In genomic region chr17:13281626-13282025, GRCh38 we compare ENCODE assay signal across 10 cellular contexts.
"Had no signal": no experiment of that assay in that cellular context is flagged by ENCODE, and none has a peak within 500 bp of the region (broad histone marks: within the 10 kb centered on the region; RNA-seq: fewer than 3 reads in every experiment).

No MANE protein-coding gene starts in this region.

- H3K4me3 Mint-ChIP-seq: GM23338, H9, HFFc6 had no signal

- DNase-seq: GM23248, GOT3, H7, H9, HCEC 1CT, HFFc6 had no signal

- FAIRE-seq: H1, H54 had no signal

- H3K4me3 ChIP-seq: GM23248, GM23338, HAP-1 had no signal

- H3K9me3 Mint-ChIP-seq: GM23338, HFFc6 had no signal

- H3K9me3 ChIP-seq: HAP-1 had no signal

- H3K27ac ChIP-seq: GM23248 had no signal

- H3K36me3 ChIP-seq: HAP-1 had no signal

- H3K9ac ChIP-seq: GM23248 had no signal

- H3K4me1 ChIP-seq: HAP-1 had no signal

- H3K27ac Mint-ChIP-seq: GM23338, H9, HFFc6 had no signal
